ENCODE assay signal across 9 cellular contexts in the genomic region with DNA sequence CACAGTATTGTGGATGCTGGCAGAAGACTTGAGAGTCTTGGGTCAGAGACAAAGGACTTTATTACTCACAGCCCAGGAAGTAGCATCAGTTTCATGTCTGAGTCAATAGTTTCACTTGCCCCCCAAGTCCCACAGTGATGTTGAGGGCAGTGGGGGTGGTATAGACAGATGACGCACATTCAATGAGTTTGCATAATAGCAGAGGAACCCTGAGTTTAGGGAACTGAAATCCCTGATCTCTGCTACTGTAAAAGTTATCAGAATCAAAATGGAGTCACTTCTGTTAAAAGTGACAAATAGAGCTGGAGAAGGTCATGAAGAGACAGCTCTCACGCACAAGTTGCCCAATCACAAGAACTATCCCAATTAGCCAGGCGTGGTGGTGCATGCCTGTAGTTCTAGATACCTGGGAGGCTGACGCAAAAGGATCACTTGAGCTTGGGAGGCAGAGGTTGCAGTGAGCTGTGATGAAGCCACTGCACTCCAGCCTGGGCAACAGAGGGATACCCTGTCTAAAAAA. TPM values are rescaled to one million over a fixed set of nuclear protein-coding genes. Genes with fewer than 3 reads are reported as not detected.
DNase-seq lines count a peak whose midpoint lies in the region; ATAC-seq, FAIRE-seq and TF ChIP-seq lines count a peak whose summit lies in the region.
"Had no signal": no experiment of that assay in that cellular context is flagged by ENCODE, and none has a peak within 500 bp of the region (broad histone marks: within the 10 kb centered on the region; RNA-seq: fewer than 3 reads in every experiment).

No MANE protein-coding gene starts in this region.

- ATAC-seq in GM18873 (IDR thresholded peaks at IDR 0.05; ENCODE audit: low FRiP score, unreplicated experiment) = peak; percentile 84
- ATAC-seq in HG02759 (IDR thresholded peaks at IDR 0.05; ENCODE audit: unreplicated experiment) = peak; percentile 81
- peak; percentile 51 for ATAC-seq in omental fat pad (ENCODE audit: low FRiP score)
- ATAC-seq: Panc1 had no signal

- no peak for FAIRE-seq in kidney (lab: Jason Lieb, UNC)

- H3K27ac ChIP-seq in kidney (ENCODE audit: low read depth in 2 of 2, low read length in 2 of 2) = no peak overlapping the region

- H3K4me3 ChIP-seq in kidney (ENCODE audit: low read length in 2 of 2) = no peak overlapping the region

- TF ChIP-seq CTCF in omental fat pad (IDR thresholded peaks at IDR 0.05) = no peak
- TF ChIP-seq CTCF in kidney (IDR thresholded peaks at IDR 0.05; ENCODE audit: borderline replicate concordance, extremely low read depth, insufficient read depth) = no peak

- no peaks in the 10 kb centered on the region for H3K4me1 ChIP-seq in kidney (ENCODE audit: control insufficient read depth in 1 of 2, insufficient read depth in 1 of 2, low read depth in 1 of 2, low read length in 2 of 2)

- H3K9ac ChIP-seq in kidney (ENCODE audit: low read length in 2 of 2) = no peak overlapping the region

- intact Hi-C loops in kidney (cut with DNase I) = no loop called here

- H3K36me3 ChIP-seq in kidney (ENCODE audit: control insufficient read depth in 1 of 2, insufficient read depth in 2 of 2, low read length in 2 of 2) = no peaks in the 10 kb centered on the region

- H3K9me3 ChIP-seq in kidney (ENCODE audit: control insufficient read depth in 1 of 2, low read length in 2 of 2) = no peaks in the 10 kb centered on the region

- DNase-seq in RPMI7951 (ENCODE audit: low read depth) = peak; percentile 65
- no peak for DNase-seq in omental fat pad (ENCODE audit: low spot score)
- no peak for DNase-seq in NCI-H1417 (lab: John Stamatoyannopoulos, UW)
- DNase-seq in iPS-NIHi7 (ENCODE audit: extremely low spot score) = no peak
- no peak for DNase-seq in kidney
- DNase-seq in AML-193 (lab: John Stamatoyannopoulos, UW) = no peak

RNA-seq across cellular contexts. Expression of gene HCRTR1, which starts 11.5 kb away (rescaled TPM):
- total RNA-seq in RPMI7951 (2014; rRNA removed; shearing (Covaris generic)) = not detected in 2 replicates
- 1 to 10 TPM in 1 of 4 donors, not detected in 3; 1.6 TPM for total RNA-seq in omental fat pad
- total RNA-seq in kidney = 0.35 TPM
- polyA plus RNA-seq in kidney (ENCODE audit: insufficient read depth, low read depth, low replicate concordance) = not detected

RNA-seq across cellular contexts. Expression of gene TINAGL1, which starts 29.7 kb away (rescaled TPM):
- total RNA-seq in RPMI7951 (2014; rRNA removed; shearing (Covaris generic)) = 7.0 and 14.9 TPM in 2 replicates
- total RNA-seq in omental fat pad (100 to 1,000 TPM in 3 of 4 donors, 10 to 100 TPM in 1; 89.7 to 661 (median 197) TPM), kidney (246 TPM)
- polyA plus RNA-seq in kidney (ENCODE audit: insufficient read depth, low read depth, low replicate concordance) = 171 TPM

RNA-seq across cellular contexts. Expression of gene PEF1, which starts 38.7 kb away (rescaled TPM):
- total RNA-seq in RPMI7951 (2014; rRNA removed; shearing (Covaris generic)) = 114 and 146 TPM in 2 replicates
- 10 to 100 TPM; 54.7 to 73.5 (median 67.3) TPM for total RNA-seq in omental fat pad
- total RNA-seq in kidney = 69.0 TPM
- 120 TPM for polyA plus RNA-seq in kidney (ENCODE audit: insufficient read depth, low read depth, low replicate concordance)
